In genomic region chr1:93322349-93322748, GRCh38 we compare ENCODE assay signal across 19 cellular contexts. TPM values are rescaled to one million over a fixed set of nuclear protein-coding genes. Genes with fewer than 3 reads are reported as not detected.
DNase-seq lines count a peak whose midpoint lies in the region; ATAC-seq, FAIRE-seq and TF ChIP-seq lines count a peak whose summit lies in the region.
"Had no signal": no experiment of that assay in that cellular context is flagged by ENCODE, and none has a peak within 500 bp of the region (broad histone marks: within the 10 kb centered on the region; RNA-seq: fewer than 3 reads in every experiment).

No MANE protein-coding gene starts in this region.

- H3K4me1 ChIP-seq in left lung (no peaks in the 10 kb centered on the region), stomach (peaks cover 0 to 24% (median 0%) of the 10 kb centered on the region in 4 donors)

- H3K27me3 ChIP-seq in bronchial epithelial cell (ENCODE audit: control insufficient read depth, insufficient read depth, low read length), result no peaks in the 10 kb centered on the region
- H3K27me3 ChIP-seq in left lung, result no peaks in the 10 kb centered on the region
- no peaks in the 10 kb centered on the region for H3K27me3 ChIP-seq in stomach
- H3K27me3 ChIP-seq: Peyer's patch had no signal

- FAIRE-seq in bronchial epithelial cell (lab: Jason Lieb, UNC) (peak; percentile 94), GM19239 (lab: Jason Lieb, UNC) (no peak)
- FAIRE-seq: D721Med, H1, HepG2 had no signal

- ATAC-seq in left lung (peak; percentile 51), HG03159 (IDR thresholded peaks at IDR 0.05; ENCODE audit: unreplicated experiment) (no peak)
- ATAC-seq: HepG2 had no signal

- no peaks in the 10 kb centered on the region for H3K9me3 ChIP-seq in left lung
- no peaks in the 10 kb centered on the region for H3K9me3 ChIP-seq in stomach
- H3K9me3 ChIP-seq: Peyer's patch had no signal

- TF ChIP-seq CTCF in bronchial epithelial cell (IDR thresholded peaks at IDR 0.05; ENCODE audit: insufficient read depth, low read length, severe bottlenecking) (no peak), left lung (IDR thresholded peaks at IDR 0.05) (no peak), stomach (IDR thresholded peaks at IDR 0.05) (no peak)

- H3K27ac ChIP-seq in left lung (no peak overlapping the region), stomach (peak overlapping the region in 2 of 5 donors; percentile 45 to 76)
- H3K27ac ChIP-seq: Peyer's patch had no signal

- TF ChIP-seq POLR2A in stomach (IDR thresholded peaks at IDR 0.05), result no peak

- H3K4me3 ChIP-seq in bronchial epithelial cell (ENCODE audit: low read depth, low read length) (no peak overlapping the region), left lung (no peak overlapping the region), stomach (no peak overlapping the region)
- H3K4me3 ChIP-seq: Peyer's patch had no signal

- H3K36me3 ChIP-seq in bronchial epithelial cell (ENCODE audit: control insufficient read depth, insufficient read depth, low read length) (peaks cover 2% of the 10 kb centered on the region), left lung (no peaks in the 10 kb centered on the region), stomach (no peaks in the 10 kb centered on the region)
- H3K36me3 ChIP-seq: Peyer's patch had no signal

- 36 to 64% (median 52%) methylated on average over 3 of the region's 3 CpGs for WGBS in stomach, 5 donors

- no peak for TF ChIP-seq RAD21 in Ishikawa (IDR thresholded peaks at IDR 0.05; ENCODE audit: low read depth)

- peak; percentile 95 for DNase-seq in bronchial epithelial cell (ENCODE audit: low read depth)
- DNase-seq in left lung, result no peak
- peak; percentile 65 for DNase-seq in stomach
- no peak for DNase-seq in NCI-H187 treated with DMSO at 0.1 percent for 48 hours (lab: John Stamatoyannopoulos, UW)
- no peak for DNase-seq in NCI-H1694 (lab: John Stamatoyannopoulos, UW)
- no peak for DNase-seq in GM19239 (ENCODE audit: insufficient read length, low spot score)
- DNase-seq: CD4-positive, alpha-beta memory T cell; GF-D8; NCI-H1105 treated with DMSO at 0.1 percent for 48 hours; NCI-H2029; NCI-H510A; NCI-H82; Peyer's patch; SIG-M5 had no signal

- intact Hi-C loops in left lung (cut with DNase I), result no loop called here
- intact Hi-C loops in stomach (cut with DNase I; ENCODE audit: low total_unique reads), result no loop called here

- TF ChIP-seq EP300 in Ishikawa (IDR thresholded peaks at IDR 0.05; ENCODE audit: borderline replicate concordance) (0 out of 2 replicates have a peak, but pooled peaks have one; percentile 21), stomach (IDR thresholded peaks at IDR 0.05) (no peak)

TF ChIP-seq in Ishikawa, 13 proteins besides CTCF, POLR2A, EP300 and RAD21:
- TF ChIP-seq TEAD4 (IDR thresholded peaks at IDR 0.05), result peak; percentile 50; the same call in 1 of the 2 replicates
- no peak for TF ChIP-seq TAF1 (IDR thresholded peaks at IDR 0.05; ENCODE audit: low read depth)
- peak; percentile 45 for TF ChIP-seq NFIC (IDR thresholded peaks at IDR 0.05)
TF ChIP-seq in Ishikawa: peak in this region for 2.

RNA-seq across cellular contexts. Expression of gene DR1, which starts 23.4 kb away (rescaled TPM):
- total RNA-seq in bronchial epithelial cell (52.4 and 64.8 TPM in 2 replicates), left lung (10 to 100 TPM; 54.7 to 56.1 TPM), stomach (10 to 100 TPM; 10.3 to 78.2 (median 37.1) TPM)
- 10 to 100 TPM; 10.2 to 27.3 (median 17.5) TPM for polyA plus RNA-seq in stomach

Comparison
In these comparisons a context has a peak if more than half of its experiments do, and no peak if none do; other contexts are left out.
1. DNase-seq: peak in bronchial epithelial cell (single experiment) and stomach (single experiment); none in left lung (0 of 2), NCI-H187 treated with DMSO at 0.1 percent for 48 hours (single experiment), NCI-H1694 (single experiment) and GM19239 (single experiment).